11 cellular contexts compared by ENCODE assay signal in the genomic region with DNA sequence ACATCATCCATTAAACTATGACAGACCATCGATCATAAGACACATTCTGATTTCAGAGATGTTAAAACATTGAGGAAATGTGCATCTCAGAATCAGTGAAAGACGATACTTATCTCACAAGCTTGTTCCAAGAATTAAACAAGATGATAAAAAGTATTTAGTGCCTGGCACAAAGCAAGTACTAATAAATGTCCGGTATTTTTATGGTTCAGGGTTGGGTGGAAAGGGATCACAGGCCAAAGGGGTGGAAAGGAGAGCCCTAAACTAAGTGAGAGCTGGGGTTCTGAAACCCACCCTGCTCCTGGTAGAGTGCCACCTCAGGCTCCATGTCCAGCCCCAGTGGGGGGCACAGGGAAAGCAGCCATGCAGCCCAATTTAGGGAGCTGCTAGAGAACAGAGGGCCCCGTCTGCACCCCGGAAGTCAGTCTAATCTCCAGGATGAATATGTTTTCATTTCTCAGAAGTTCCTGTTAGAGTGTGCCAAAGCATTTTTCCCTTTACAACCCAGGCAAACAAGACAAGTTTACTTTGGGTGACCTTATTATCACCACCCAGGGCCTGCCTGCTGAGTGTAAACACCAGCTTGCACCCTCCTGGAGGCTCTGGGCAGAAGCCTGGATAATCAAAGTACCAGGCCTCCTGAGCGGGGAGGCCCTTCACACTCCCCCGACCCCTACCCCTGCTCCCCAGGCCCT. TPM values are rescaled to one million over a fixed set of nuclear protein-coding genes. Genes with fewer than 3 reads are reported as not detected.
DNase-seq lines count a peak whose midpoint lies in the region; ATAC-seq and TF ChIP-seq lines count a peak whose summit lies in the region.
"Had no signal": no experiment of that assay in that cellular context is flagged by ENCODE, and none has a peak within 500 bp of the region (broad histone marks: within the 10 kb centered on the region; RNA-seq: fewer than 3 reads in every experiment).

No MANE protein-coding gene starts in this region.

- H3K4me1 ChIP-seq in RWPE2 (ENCODE audit: insufficient read depth, poor library complexity, severe bottlenecking) = peaks cover 15% of the 10 kb centered on the region
- peaks cover 6 to 40% (median 21%) of the 10 kb centered on the region in 6 donors for H3K4me1 ChIP-seq in spleen

- H3K27ac ChIP-seq in RWPE2 (ENCODE audit: poor library complexity, severe bottlenecking) (peak overlapping the region; percentile 46), spleen (peak overlapping the region in 7 of 8 donors; percentile 29 to 63 (median 59))
- H3K27ac ChIP-seq: cardiac muscle cell, HL-60 had no signal

- no peak for TF ChIP-seq CTCF in RWPE2 (IDR thresholded peaks at IDR 0.05; ENCODE audit: poor library complexity, severe bottlenecking)
- no peak for TF ChIP-seq CTCF in spleen (IDR thresholded peaks at IDR 0.05 in 8 of 11, conservative IDR thresholded peaks at IDR 0.05 in 3 of 11)

- no peaks in the 10 kb centered on the region for H3K36me3 ChIP-seq in RWPE2 (ENCODE audit: low read depth)
- no peaks in the 10 kb centered on the region for H3K36me3 ChIP-seq in spleen
- H3K36me3 ChIP-seq: cardiac muscle cell had no signal

- peaks cover 6% of the 10 kb centered on the region for H3K27me3 ChIP-seq in RWPE2 (ENCODE audit: insufficient read depth, poor library complexity, severe bottlenecking)
- peaks cover 3 to 45% (median 27%) of the 10 kb centered on the region in 7 donors for H3K27me3 ChIP-seq in spleen (replicated peaks in 1 of 7)
- H3K27me3 ChIP-seq: cardiac muscle cell had no signal

- H3K4me3 ChIP-seq in RWPE2 (ENCODE audit: severe bottlenecking) (no peak overlapping the region), spleen (no peak overlapping the region)
- H3K4me3 ChIP-seq: cardiac muscle cell had no signal

- intact Hi-C loops in spleen (cut with DNase I; ENCODE audit: low total_unique reads) = no loop called here

- TF ChIP-seq POLR2A in spleen (IDR thresholded peaks at IDR 0.05) = no peak

- H3K9me3 ChIP-seq in RWPE2 (ENCODE audit: severe bottlenecking) (no peaks in the 10 kb centered on the region), spleen (no peaks in the 10 kb centered on the region)

- WGBS in spleen, 5 donors = 71 to 85% (median 84%) methylated on average over 6 to 7 of the region's 7 CpGs

- peak; percentile 51 for DNase-seq in HCEC 1CT
- DNase-seq in RWPE2 (ENCODE audit: low spot score) = no peak
- peak; percentile 83 for DNase-seq in iris pigment epithelial cell (ENCODE audit: low read depth)
- peak; percentile 57 for DNase-seq in spleen
- DNase-seq: activated CD4-positive, alpha-beta T cell treated with anti-CD3 and anti-CD28 coated beads for 1 hour; NCI-H82 had no signal

- ATAC-seq in RWPE2 (ENCODE audit: low read depth) = no peak; the same call in 2 of the 3 replicates
- no peak for ATAC-seq in GM19467 (IDR thresholded peaks at IDR 0.05; ENCODE audit: unreplicated experiment)
- ATAC-seq in HG03457 (IDR thresholded peaks at IDR 0.05; ENCODE audit: unreplicated experiment) = no peak
- ATAC-seq in GM19397 (IDR thresholded peaks at IDR 0.05; ENCODE audit: unreplicated experiment) = no peak

RNA-seq across cellular contexts. Expression of gene CREB3L1, which starts 3.8 kb away (rescaled TPM):
- total RNA-seq in spleen = 1 to 10 TPM; 2.0 to 8.9 (median 5.0) TPM
- polyA plus RNA-seq in spleen = 1 to 10 TPM in 2 of 3 donors, under 1 TPM in 1; 0.28 to 1.4 (median 1.1) TPM
